7 cellular contexts compared by ENCODE assay signal in genomic region chr7:66755059-66755458, GRCh38. TPM values are rescaled to one million over a fixed set of nuclear protein-coding genes. Genes with fewer than 3 reads are reported as not detected.
DNase-seq lines count a peak whose midpoint lies in the region; ATAC-seq and TF ChIP-seq lines count a peak whose summit lies in the region.
"Not testable (repeated sequence)": the region's sequence is repeated elsewhere in the genome, so short reads cannot be mapped to it uniquely, and the experiment has no call there.

No MANE protein-coding gene starts in this region.

- not testable (repeated sequence) for TF ChIP-seq CTCF in activated B cell treated with CpG ODN at 0.5 μM for 24 hours (IDR thresholded peaks at IDR 0.05); osteoblast (IDR thresholded peaks at IDR 0.05; ENCODE audit: extremely low read depth, low read depth, low read length)

- H3K4me3 Mint-ChIP-seq in activated B cell treated with CpG ODN at 0.5 μM for 24 hours; activated T-cell treated with anti-CD3 and anti-CD28 coated beads, Interleukin-2, amount 50 U/mL, for 72 hours; central memory CD8-positive, alpha-beta T cell; stimulated activated effector memory CD8-positive, alpha-beta T cell treated with anti-CD3 and anti-CD28 coated beads, Interleukin-12 subunit alpha, Interleukin-12 subunit beta, amount 100 ng/mL, for 72 hours: not testable (repeated sequence)
- H3K4me3 Mint-ChIP-seq in natural killer cell treated with Interleukin-12 subunit alpha and Interleukin-12 subunit beta and Interleukin-15 and Interleukin-18, amount 100 ng/mL, for 72 hours: peak overlapping the region; percentile 36

- H2AFZ ChIP-seq in osteoblast (ENCODE audit: low read length): not testable (repeated sequence)

- not testable (repeated sequence) for H3K4me3 ChIP-seq in osteoblast (ENCODE audit: insufficient read depth, low read length)

- DNase-seq in activated B cell treated with CpG ODN at 0.5 μM for 24 hours; activated T-cell treated with anti-CD3 and anti-CD28 coated beads, Interleukin-2, amount 50 U/mL, for 72 hours; central memory CD8-positive, alpha-beta T cell (ENCODE audit: low spot score in 2 of 2); natural killer cell treated with Interleukin-12 subunit alpha and Interleukin-12 subunit beta and Interleukin-15 and Interleukin-18, amount 100 ng/mL, for 72 hours (ENCODE audit: low spot score); osteoblast (ENCODE audit: insufficient read length, low spot score, missing footprints); stimulated activated effector memory CD8-positive, alpha-beta T cell treated with anti-CD3 and anti-CD28 coated beads, Interleukin-12 subunit alpha, Interleukin-12 subunit beta, amount 100 ng/mL, for 72 hours (ENCODE audit: low spot score in 2 of 2): not testable (repeated sequence)

- peaks cover 68% of the 10 kb centered on the region for H3K4me1 Mint-ChIP-seq in activated B cell treated with CpG ODN at 0.5 μM for 24 hours
- peaks cover 61% of the 10 kb centered on the region for H3K4me1 Mint-ChIP-seq in activated T-cell treated with anti-CD3 and anti-CD28 coated beads, Interleukin-2, amount 50 U/mL, for 72 hours (ENCODE audit: low read depth)
- H3K4me1 Mint-ChIP-seq in central memory CD8-positive, alpha-beta T cell: peaks cover 37% of the 10 kb centered on the region
- H3K4me1 Mint-ChIP-seq in natural killer cell treated with Interleukin-12 subunit alpha and Interleukin-12 subunit beta and Interleukin-15 and Interleukin-18, amount 100 ng/mL, for 72 hours (ENCODE audit: low read depth in 2 of 2): peaks cover 41 to 54% of the 10 kb centered on the region in 2 donors
- peaks cover 49% of the 10 kb centered on the region for H3K4me1 Mint-ChIP-seq in stimulated activated effector memory CD8-positive, alpha-beta T cell treated with anti-CD3 and anti-CD28 coated beads, Interleukin-12 subunit alpha, Interleukin-12 subunit beta, amount 100 ng/mL, for 72 hours

- H3K36me3 Mint-ChIP-seq in activated B cell treated with CpG ODN at 0.5 μM for 24 hours (ENCODE audit: low read depth): peaks cover 19% of the 10 kb centered on the region
- H3K36me3 Mint-ChIP-seq in activated T-cell treated with anti-CD3 and anti-CD28 coated beads, Interleukin-2, amount 50 U/mL, for 72 hours (ENCODE audit: insufficient read depth in 2 of 2); natural killer cell treated with Interleukin-12 subunit alpha and Interleukin-12 subunit beta and Interleukin-15 and Interleukin-18, amount 100 ng/mL, for 72 hours; stimulated activated effector memory CD8-positive, alpha-beta T cell treated with anti-CD3 and anti-CD28 coated beads, Interleukin-12 subunit alpha, Interleukin-12 subunit beta, amount 100 ng/mL, for 72 hours: not testable (repeated sequence)
- peaks cover 11% of the 10 kb centered on the region for H3K36me3 Mint-ChIP-seq in central memory CD8-positive, alpha-beta T cell (ENCODE audit: insufficient read depth)

- H3K9me3 Mint-ChIP-seq in activated B cell treated with CpG ODN at 0.5 μM for 24 hours; activated T-cell treated with anti-CD3 and anti-CD28 coated beads, Interleukin-2, amount 50 U/mL, for 72 hours; central memory CD8-positive, alpha-beta T cell; natural killer cell treated with Interleukin-12 subunit alpha and Interleukin-12 subunit beta and Interleukin-15 and Interleukin-18, amount 100 ng/mL, for 72 hours; stimulated activated effector memory CD8-positive, alpha-beta T cell treated with anti-CD3 and anti-CD28 coated beads, Interleukin-12 subunit alpha, Interleukin-12 subunit beta, amount 100 ng/mL, for 72 hours: not testable (repeated sequence)

- CTCF ChIA-PET in activated B cell treated with CpG ODN at 0.5 μM for 24 hours (lab: Charles Lee): not testable (repeated sequence)

- H3K79me2 ChIP-seq in osteoblast (ENCODE audit: insufficient read depth, low read length): peaks cover 99% of the 10 kb centered on the region

- peak overlapping the region; percentile 15 for H3K27ac ChIP-seq in osteoblast (ENCODE audit: low read depth, low read length)

- H3K9me3 ChIP-seq in osteoblast (ENCODE audit: low read depth, low read length): not testable (repeated sequence)

- H4K20me1 ChIP-seq in osteoblast (ENCODE audit: insufficient read depth, low read length): peaks cover 28% of the 10 kb centered on the region

- TF ChIP-seq RAD21 in Ishikawa (IDR thresholded peaks at IDR 0.05; ENCODE audit: low read depth): not testable (repeated sequence)

- H3K4me2 ChIP-seq in osteoblast (ENCODE audit: insufficient read depth, low read length): not testable (repeated sequence)

- H3K27me3 ChIP-seq in osteoblast (ENCODE audit: insufficient read depth, low read length): not testable (repeated sequence)

- not testable (repeated sequence) for H3K27me3 Mint-ChIP-seq in activated B cell treated with CpG ODN at 0.5 μM for 24 hours; activated T-cell treated with anti-CD3 and anti-CD28 coated beads, Interleukin-2, amount 50 U/mL, for 72 hours (ENCODE audit: low read depth); central memory CD8-positive, alpha-beta T cell; natural killer cell treated with Interleukin-12 subunit alpha and Interleukin-12 subunit beta and Interleukin-15 and Interleukin-18, amount 100 ng/mL, for 72 hours

- TF ChIP-seq EP300 in Ishikawa (IDR thresholded peaks at IDR 0.05; ENCODE audit: borderline replicate concordance): not testable (repeated sequence)

- not testable (repeated sequence) for H3K36me3 ChIP-seq in osteoblast (ENCODE audit: insufficient read depth, low read length)

- not testable (repeated sequence) for H3K4me1 ChIP-seq in osteoblast (ENCODE audit: insufficient read depth, low read length)

- intact Hi-C loops in activated B cell treated with CpG ODN at 0.5 μM for 24 hours (cut with micrococcal nuclease): not testable (repeated sequence)

- not testable (repeated sequence) for ATAC-seq in activated B cell treated with CpG ODN at 0.5 μM for 24 hours (ENCODE audit: low read depth); activated T-cell treated with anti-CD3 and anti-CD28 coated beads, Interleukin-2, amount 50 U/mL, for 72 hours (replicated peaks in 1 of 2); central memory CD8-positive, alpha-beta T cell (replicated peaks; ENCODE audit: extremely low read depth, poor library complexity, severe bottlenecking); natural killer cell treated with Interleukin-12 subunit alpha and Interleukin-12 subunit beta and Interleukin-15 and Interleukin-18, amount 100 ng/mL, for 72 hours; stimulated activated effector memory CD8-positive, alpha-beta T cell treated with anti-CD3 and anti-CD28 coated beads, Interleukin-12 subunit alpha, Interleukin-12 subunit beta, amount 100 ng/mL, for 72 hours

- H3K27ac Mint-ChIP-seq in activated B cell treated with CpG ODN at 0.5 μM for 24 hours: peak overlapping the region; percentile 35
- H3K27ac Mint-ChIP-seq in activated T-cell treated with anti-CD3 and anti-CD28 coated beads, Interleukin-2, amount 50 U/mL, for 72 hours: peak overlapping the region; percentile 1
- peak overlapping the region; percentile 76 for H3K27ac Mint-ChIP-seq in central memory CD8-positive, alpha-beta T cell (ENCODE audit: low read depth)
- H3K27ac Mint-ChIP-seq in natural killer cell treated with Interleukin-12 subunit alpha and Interleukin-12 subunit beta and Interleukin-15 and Interleukin-18, amount 100 ng/mL, for 72 hours: peak overlapping the region; percentile 41 to 78
- peak overlapping the region; percentile 55 for H3K27ac Mint-ChIP-seq in stimulated activated effector memory CD8-positive, alpha-beta T cell treated with anti-CD3 and anti-CD28 coated beads, Interleukin-12 subunit alpha, Interleukin-12 subunit beta, amount 100 ng/mL, for 72 hours

- POLR2A ChIA-PET in activated B cell treated with CpG ODN at 0.5 μM for 24 hours (lab: Charles Lee): interaction anchor here (0.6 to 0.8 kb wide), 2 partner anchors 75 to 95 kb away, joined by 3 read pairs; no protein-coding TSS in a partner anchor

TF ChIP-seq in Ishikawa, 13 proteins besides CTCF, POLR2A, EP300 and RAD21:
- TF ChIP-seq CEBPB (IDR thresholded peaks at IDR 0.05): 0 out of 2 replicates have a peak, but pooled peaks have one; percentile 25
TF ChIP-seq in Ishikawa: peak in this region for 1; not testable (repeated sequence) for 12.

RNA-seq across cellular contexts. Expression of gene RABGEF1, which starts 14.5 kb away (rescaled TPM):
- total RNA-seq in activated B cell treated with CpG ODN at 0.5 μM for 24 hours (19.7 and 21.1 TPM in 2 replicates), osteoblast (71.9 and 81.8 TPM in 2 replicates)
- total RNA-seq in activated T-cell treated with anti-CD3 and anti-CD28 coated beads, Interleukin-2, amount 50 U/mL, for 72 hours: 10 to 100 TPM; 22.8 to 26.9 TPM
- total RNA-seq in natural killer cell treated with Interleukin-12 subunit alpha and Interleukin-12 subunit beta and Interleukin-15 and Interleukin-18, amount 100 ng/mL, for 72 hours: 10 to 100 TPM; 33.2 to 44.8 TPM

Comparison
In these comparisons a context has a peak if more than half of its experiments do, and no peak if none do; other contexts are left out.
1. H3K27ac Mint-ChIP-seq: peak in every context shown above with its lines; median percentile 76 in central memory CD8-positive, alpha-beta T cell; 60 in natural killer cell treated with Interleukin-12 subunit alpha and Interleukin-12 subunit beta and Interleukin-15 and Interleukin-18, amount 100 ng/mL, for 72 hours; 55 in stimulated activated effector memory CD8-positive, alpha-beta T cell treated with anti-CD3 and anti-CD28 coated beads, Interleukin-12 subunit alpha, Interleukin-12 subunit beta, amount 100 ng/mL, for 72 hours; 35 in activated B cell treated with CpG ODN at 0.5 μM for 24 hours; 1 in activated T-cell treated with anti-CD3 and anti-CD28 coated beads, Interleukin-2, amount 50 U/mL, for 72 hours.